In the genomic region with DNA sequence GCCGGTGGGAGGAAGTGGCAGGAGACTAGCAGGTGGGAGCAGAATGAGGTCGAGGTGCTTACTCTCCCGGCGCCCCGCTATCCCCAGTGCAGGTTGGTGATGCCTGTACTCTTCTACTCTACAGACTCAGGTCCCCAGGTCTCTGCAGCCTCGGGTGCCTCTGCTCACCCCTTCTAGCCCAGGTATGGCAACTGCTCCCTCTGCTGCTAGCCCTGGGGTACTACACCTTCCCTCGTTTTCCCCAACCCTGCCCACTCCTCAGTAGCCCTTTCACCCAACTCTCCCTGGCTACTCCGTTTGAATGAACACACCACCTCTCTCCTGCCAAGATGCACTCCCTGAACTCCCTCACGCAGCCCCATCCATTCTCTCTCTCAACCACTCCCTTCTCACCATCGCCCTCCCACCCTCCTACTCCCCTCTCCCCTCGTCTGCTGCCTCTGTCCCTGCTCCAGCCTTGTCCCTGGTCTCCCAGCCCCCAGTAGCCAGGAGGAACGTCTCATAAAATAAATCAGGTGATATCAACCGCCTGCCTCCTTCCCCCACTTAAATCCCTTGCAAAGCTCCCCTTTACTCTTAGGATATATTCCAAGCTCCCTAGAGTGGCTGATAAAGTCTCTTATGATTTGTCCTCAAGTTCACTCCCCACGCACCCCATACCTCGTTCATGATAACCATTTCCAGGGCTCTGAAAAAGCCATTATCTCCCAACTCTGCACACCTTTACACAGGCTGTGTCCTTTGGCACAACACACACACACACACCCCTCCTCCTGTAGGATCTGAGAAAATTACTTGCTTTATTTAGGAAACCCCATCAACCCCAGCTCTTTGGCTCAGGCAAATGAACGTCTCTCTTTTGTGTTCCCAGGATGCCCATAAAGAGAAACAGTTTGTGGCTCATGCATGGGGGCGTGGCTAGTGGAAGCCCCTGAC, we compare ENCODE assay signal across 8 cellular contexts. TPM values are rescaled to one million over a fixed set of nuclear protein-coding genes. Genes with fewer than 3 reads are reported as not detected.
DNase-seq lines count a peak whose midpoint lies in the region; ATAC-seq and TF ChIP-seq lines count a peak whose summit lies in the region.

No MANE protein-coding gene starts in this region.

- peak overlapping the region; percentile 0 for H3K9ac ChIP-seq in muscle layer of colon (ENCODE audit: low read length)

- peak; percentile 70 for TF ChIP-seq CTCF in CD8-positive, alpha-beta T cell (IDR thresholded peaks at IDR 0.05)
- peak; percentile 87 for TF ChIP-seq CTCF in endothelial cell (IDR thresholded peaks at IDR 0.05; ENCODE audit: unreplicated experiment)

- no peaks in the 10 kb centered on the region for H3K9me3 ChIP-seq in CD8-positive, alpha-beta T cell (ENCODE audit: low read length)
- H3K9me3 ChIP-seq in muscle layer of colon (ENCODE audit: low read length): no peaks in the 10 kb centered on the region

- peaks cover 18% of the 10 kb centered on the region for H3K4me1 Mint-ChIP-seq in CD8-positive, alpha-beta T cell (ENCODE audit: low read depth)
- peaks cover 7% of the 10 kb centered on the region for H3K4me1 Mint-ChIP-seq in endothelial cell (ENCODE audit: unreplicated experiment)
- peaks cover 18% of the 10 kb centered on the region for H3K4me1 Mint-ChIP-seq in stimulated activated memory B cell treated with anti-CD40 and anti-IgM and Interleukin-4, amounts not matched to agents 10 μg/mL and 1 μg/mL and 100 μg/mL, for 72 hours

- CTCF ChIA-PET in CD8-positive, alpha-beta T cell (lab: Charles Lee): interaction anchor here (0.9 to 15.3 kb wide), 11 partner anchors 8 to 278 kb away, joined by 3 to 423 read pairs (median 4); a partner anchor contains a TSS

- POLR2A ChIA-PET in CD8-positive, alpha-beta T cell (lab: Charles Lee): interaction anchor here (0.8 to 1.2 kb wide), 5 partner anchors 18 to 317 kb away, joined by 3 to 6 read pairs (median 3); a partner anchor contains a TSS

- peak; percentile 66 for ATAC-seq in CD8-positive, alpha-beta T cell
- ATAC-seq in HG03280 (IDR thresholded peaks at IDR 0.05; ENCODE audit: unreplicated experiment) (peak; percentile 44), HG02642 (IDR thresholded peaks at IDR 0.05; ENCODE audit: poor library complexity, unreplicated experiment) (no peak)
- peak; percentile 73 for ATAC-seq in stimulated activated memory B cell treated with anti-CD40 and anti-IgM and Interleukin-4, amounts not matched to agents 10 μg/mL and 1 μg/mL and 100 μg/mL, for 72 hours

- H3K27ac Mint-ChIP-seq in CD8-positive, alpha-beta T cell: no peak overlapping the region
- no peak overlapping the region for H3K27ac Mint-ChIP-seq in endothelial cell (ENCODE audit: unreplicated experiment)
- H3K27ac Mint-ChIP-seq in stimulated activated memory B cell treated with anti-CD40 and anti-IgM and Interleukin-4, amounts not matched to agents 10 μg/mL and 1 μg/mL and 100 μg/mL, for 72 hours: no peak overlapping the region

- peaks cover 28% of the 10 kb centered on the region for H3K27me3 ChIP-seq in CD8-positive, alpha-beta T cell (ENCODE audit: insufficient read depth, low read length)
- peaks cover 22 to 44% of the 10 kb centered on the region in 2 donors for H3K27me3 ChIP-seq in muscle layer of colon (ENCODE audit: control insufficient read depth in 1 of 2, insufficient read depth in 2 of 2, low read length in 2 of 2)

- peaks cover 33% of the 10 kb centered on the region for H3K4me1 ChIP-seq in CD8-positive, alpha-beta T cell (ENCODE audit: insufficient read depth, low read length)
- peaks cover 16% of the 10 kb centered on the region for H3K4me1 ChIP-seq in muscle layer of colon (ENCODE audit: insufficient read depth, low read length)

- H3K4me3 ChIP-seq in CD8-positive, alpha-beta T cell (ENCODE audit: low read depth, low read length): peak overlapping the region; percentile 2
- peak overlapping the region; percentile 14 to 43 for H3K4me3 ChIP-seq in muscle layer of colon (ENCODE audit: low read depth in 1 of 2, low read length in 2 of 2)

- peak; percentile 40 to 72 (median 68) for DNase-seq in CD8-positive, alpha-beta T cell
- DNase-seq in NCI-H774 (lab: John Stamatoyannopoulos, UW) (peak; percentile 68), endothelial cell (ENCODE audit: low spot score) (peak; percentile 86)
- DNase-seq in activated CD8-positive, alpha-beta memory T cell treated with anti-CD3 and anti-CD28 coated beads for 48 hours (ENCODE audit: low read depth in 2 of 3, low spot score in 2 of 3): peak in 2 of 3 experiments; percentile 32 to 64

- H3K36me3 ChIP-seq in CD8-positive, alpha-beta T cell (ENCODE audit: insufficient read depth, low read length): no peaks in the 10 kb centered on the region
- H3K36me3 ChIP-seq in muscle layer of colon (ENCODE audit: insufficient read depth, low read length): no peaks in the 10 kb centered on the region

- no peaks in the 10 kb centered on the region for H3K36me3 Mint-ChIP-seq in CD8-positive, alpha-beta T cell
- H3K36me3 Mint-ChIP-seq in endothelial cell (ENCODE audit: low read depth, unreplicated experiment): peaks cover 4% of the 10 kb centered on the region
- H3K36me3 Mint-ChIP-seq in stimulated activated memory B cell treated with anti-CD40 and anti-IgM and Interleukin-4, amounts not matched to agents 10 μg/mL and 1 μg/mL and 100 μg/mL, for 72 hours: peaks cover 10% of the 10 kb centered on the region

- peaks cover 60% of the 10 kb centered on the region for H3K27me3 Mint-ChIP-seq in CD8-positive, alpha-beta T cell (ENCODE audit: low read depth)
- H3K27me3 Mint-ChIP-seq in endothelial cell (ENCODE audit: unreplicated experiment): peaks cover 23% of the 10 kb centered on the region
- peaks cover 58% of the 10 kb centered on the region for H3K27me3 Mint-ChIP-seq in stimulated activated memory B cell treated with anti-CD40 and anti-IgM and Interleukin-4, amounts not matched to agents 10 μg/mL and 1 μg/mL and 100 μg/mL, for 72 hours

- no peaks in the 10 kb centered on the region for H3K9me3 Mint-ChIP-seq in CD8-positive, alpha-beta T cell
- H3K9me3 Mint-ChIP-seq in endothelial cell (ENCODE audit: unreplicated experiment): no peaks in the 10 kb centered on the region
- H3K9me3 Mint-ChIP-seq in stimulated activated memory B cell treated with anti-CD40 and anti-IgM and Interleukin-4, amounts not matched to agents 10 μg/mL and 1 μg/mL and 100 μg/mL, for 72 hours: no peaks in the 10 kb centered on the region

- H3K27ac ChIP-seq in CD8-positive, alpha-beta T cell (ENCODE audit: low read depth, low read length): no peak overlapping the region
- H3K27ac ChIP-seq in muscle layer of colon (ENCODE audit: low read depth, low read length): peak overlapping the region; percentile 21

- H3K4me3 Mint-ChIP-seq in CD8-positive, alpha-beta T cell: no peak overlapping the region
- H3K4me3 Mint-ChIP-seq in endothelial cell (ENCODE audit: unreplicated experiment): no peak overlapping the region
- no peak overlapping the region for H3K4me3 Mint-ChIP-seq in stimulated activated memory B cell treated with anti-CD40 and anti-IgM and Interleukin-4, amounts not matched to agents 10 μg/mL and 1 μg/mL and 100 μg/mL, for 72 hours

- intact Hi-C loops in CD8-positive, alpha-beta T cell (cut with DNase I, micrococcal nuclease): loop anchor here (1.0 to 5.0 kb wide), 2 partner anchors 80 to 131 kb away; a partner anchor contains a TSS

RNA-seq across cellular contexts. Expression of a gene that starts 8.2 kb away (rescaled TPM):
- total RNA-seq in CD8-positive, alpha-beta T cell: not detected
- total RNA-seq in endothelial cell (ENCODE audit: unreplicated experiment): 2.7 TPM

RNA-seq across cellular contexts. Expression of a gene that starts 44.2 kb away (rescaled TPM):
- total RNA-seq in CD8-positive, alpha-beta T cell: not detected
- total RNA-seq in endothelial cell (ENCODE audit: unreplicated experiment): 0.80 TPM

RNA-seq across cellular contexts. Expression of a gene that starts 56.5 kb away (rescaled TPM):
- 1 to 10 TPM; 5.4 to 5.9 TPM for total RNA-seq in CD8-positive, alpha-beta T cell
- total RNA-seq in endothelial cell (ENCODE audit: unreplicated experiment): 12.0 TPM
